ENCODE assay signal across 15 cellular contexts in genomic region chr15:70584441-70584837, GRCh38.
A peak's percentile ranks its signal among the peaks of the same experiment; 100 is the strongest.
DNase-seq lines count a peak whose midpoint lies in the region; ATAC-seq and TF ChIP-seq lines count a peak whose summit lies in the region.
"Had no signal": no experiment of that assay in that cellular context is flagged by ENCODE, and none has a peak within 500 bp of the region (broad histone marks: within the 10 kb centered on the region; RNA-seq: fewer than 3 reads in every experiment).

No MANE protein-coding gene starts in this region.

- H2AFZ ChIP-seq in PC-3 (ENCODE audit: low read length): no peak overlapping the region

- POLR2A ChIA-PET in PC-3 (lab: Charles Lee; ENCODE audit: unreplicated experiment): no interaction called here
- POLR2A ChIA-PET in activated CD4-positive, alpha-beta T cell treated with anti-CD3 and anti-CD28 coated beads for 36 hours (lab: Charles Lee): no interaction called here

- H3K9me2 ChIP-seq in PC-3 (replicated peaks; ENCODE audit: low read length): no peaks in the 10 kb centered on the region

- peak overlapping the region; percentile 51 for H3K4me2 ChIP-seq in PC-3 (ENCODE audit: low read length)

- H3K36me3 Mint-ChIP-seq in activated CD8-positive, alpha-beta memory T cell treated with anti-CD3 and anti-CD28 coated beads, Interleukin-2, amount 10 ng/mL, durations not matched to agents 7 days and 5 days: no peaks in the 10 kb centered on the region
- no peaks in the 10 kb centered on the region for H3K36me3 Mint-ChIP-seq in activated CD4-positive, alpha-beta T cell treated with anti-CD3 and anti-CD28 coated beads for 36 hours (ENCODE audit: low read depth)

- H3K9ac ChIP-seq in PC-3 (ENCODE audit: low read length): no peak overlapping the region
- H3K9ac ChIP-seq: parathyroid adenoma had no signal

- H3K27ac ChIP-seq in PC-3 (ENCODE audit: low read length) (no peak overlapping the region), suprapubic skin (no peak overlapping the region)
- H3K27ac ChIP-seq: C4-2B, cardiac muscle cell, HL-60, parathyroid adenoma had no signal

- H3K79me2 ChIP-seq in PC-3 (ENCODE audit: low read length): no peaks in the 10 kb centered on the region
- H3K79me2 ChIP-seq: parathyroid adenoma had no signal

- no peak for ATAC-seq in activated CD8-positive, alpha-beta memory T cell treated with anti-CD3 and anti-CD28 coated beads, Interleukin-2, amount 10 ng/mL, durations not matched to agents 7 days and 5 days
- no peak for ATAC-seq in PC-3
- no peak for ATAC-seq in activated CD4-positive, alpha-beta T cell treated with anti-CD3 and anti-CD28 coated beads for 36 hours

- no peak overlapping the region for H3K27ac Mint-ChIP-seq in activated CD8-positive, alpha-beta memory T cell treated with anti-CD3 and anti-CD28 coated beads, Interleukin-2, amount 10 ng/mL, durations not matched to agents 7 days and 5 days
- H3K27ac Mint-ChIP-seq in activated CD4-positive, alpha-beta T cell treated with anti-CD3 and anti-CD28 coated beads for 36 hours: no peak overlapping the region

- WGBS in suprapubic skin: 97% methylated on average over 4 of the region's 4 CpGs

- TF ChIP-seq POLR2A in suprapubic skin (IDR thresholded peaks at IDR 0.05): no peak

- H3K9me3 Mint-ChIP-seq in activated CD8-positive, alpha-beta memory T cell treated with anti-CD3 and anti-CD28 coated beads, Interleukin-2, amount 10 ng/mL, durations not matched to agents 7 days and 5 days (ENCODE audit: low read depth): no peaks in the 10 kb centered on the region
- H3K9me3 Mint-ChIP-seq in activated CD4-positive, alpha-beta T cell treated with anti-CD3 and anti-CD28 coated beads for 36 hours (ENCODE audit: low read depth): no peaks in the 10 kb centered on the region

- H3K4me1 ChIP-seq in PC-3 (ENCODE audit: insufficient read depth, low read length) (peaks cover 13% of the 10 kb centered on the region), suprapubic skin (peaks cover 11% of the 10 kb centered on the region)
- H3K4me1 ChIP-seq: parathyroid adenoma had no signal

- peaks cover 41% of the 10 kb centered on the region for H3K27me3 Mint-ChIP-seq in activated CD8-positive, alpha-beta memory T cell treated with anti-CD3 and anti-CD28 coated beads, Interleukin-2, amount 10 ng/mL, durations not matched to agents 7 days and 5 days
- peaks cover 13% of the 10 kb centered on the region for H3K27me3 Mint-ChIP-seq in activated CD4-positive, alpha-beta T cell treated with anti-CD3 and anti-CD28 coated beads for 36 hours

- H3K27me3 ChIP-seq in PC-3 (ENCODE audit: low read length): no peaks in the 10 kb centered on the region
- peaks cover 23% of the 10 kb centered on the region for H3K27me3 ChIP-seq in suprapubic skin

- H3K4me1 Mint-ChIP-seq in activated CD8-positive, alpha-beta memory T cell treated with anti-CD3 and anti-CD28 coated beads, Interleukin-2, amount 10 ng/mL, durations not matched to agents 7 days and 5 days: peaks cover 24% of the 10 kb centered on the region
- H3K4me1 Mint-ChIP-seq in activated CD4-positive, alpha-beta T cell treated with anti-CD3 and anti-CD28 coated beads for 36 hours: peaks cover 20% of the 10 kb centered on the region

- DNase-seq in activated CD8-positive, alpha-beta memory T cell treated with anti-CD3 and anti-CD28 coated beads, Interleukin-2, amount 50 U/mL, for 48 hours: peak; percentile 49
- no peak for DNase-seq in activated CD8-positive, alpha-beta memory T cell treated with anti-CD3 and anti-CD28 coated beads, Interleukin-2, amount 10 ng/mL, durations not matched to agents 7 days and 5 days
- no peak for DNase-seq in PC-3
- DNase-seq in suprapubic skin (ENCODE audit: low spot score in 2 of 2): peak; percentile 39 to 41
- no peak for DNase-seq in DMS 273 (lab: John Stamatoyannopoulos, UW; ENCODE audit: unreplicated experiment)
- no peak for DNase-seq in cerebellar cortex (ENCODE audit: low spot score)
- no peak for DNase-seq in activated CD4-positive, alpha-beta T cell treated with anti-CD3 and anti-CD28 coated beads for 36 hours
- DNase-seq: effector memory CD4-positive, alpha-beta T cell; left cardiac atrium had no signal

- TF ChIP-seq CTCF in PC-3 (conservative IDR thresholded peaks at IDR 0.05; ENCODE audit: low read depth, low read length) (no peak), suprapubic skin (IDR thresholded peaks at IDR 0.05) (no peak)

- no peaks in the 10 kb centered on the region for H3K9me3 ChIP-seq in PC-3 (ENCODE audit: low read length)
- H3K9me3 ChIP-seq in iPS-18c (ENCODE audit: control insufficient read depth, insufficient read depth, low read length): no peaks in the 10 kb centered on the region
- no peaks in the 10 kb centered on the region for H3K9me3 ChIP-seq in suprapubic skin
- H3K9me3 ChIP-seq: tibial nerve had no signal

- H3K4me3 Mint-ChIP-seq in activated CD8-positive, alpha-beta memory T cell treated with anti-CD3 and anti-CD28 coated beads, Interleukin-2, amount 10 ng/mL, durations not matched to agents 7 days and 5 days: no peak overlapping the region
- H3K4me3 Mint-ChIP-seq in activated CD4-positive, alpha-beta T cell treated with anti-CD3 and anti-CD28 coated beads for 36 hours: no peak overlapping the region

- H3K36me3 ChIP-seq in PC-3 (ENCODE audit: low read depth, low read length) (no peaks in the 10 kb centered on the region), suprapubic skin (no peaks in the 10 kb centered on the region)
- H3K36me3 ChIP-seq: cardiac muscle cell, tibial nerve had no signal

- no peak for TF ChIP-seq EP300 in suprapubic skin (IDR thresholded peaks at IDR 0.05)

- intact Hi-C loops in PC-3 (cut with micrococcal nuclease): no loop called here
- intact Hi-C loops in activated CD4-positive, alpha-beta T cell treated with anti-CD3 and anti-CD28 coated beads for 36 hours (cut with DNase I, micrococcal nuclease): no loop called here

- H4K20me1 ChIP-seq in PC-3 (ENCODE audit: low read length): no peaks in the 10 kb centered on the region

- CTCF ChIA-PET in activated CD8-positive, alpha-beta memory T cell treated with anti-CD3 and anti-CD28 coated beads, Interleukin-2, amount 10 ng/mL, durations not matched to agents 7 days and 5 days (lab: Charles Lee): interaction anchor here (1.5 kb wide), 1 partner anchor 12 kb away, joined by 4 read pairs; no protein-coding TSS in a partner anchor
- CTCF ChIA-PET in PC-3 (lab: Charles Lee): no interaction called here
- CTCF ChIA-PET in activated CD4-positive, alpha-beta T cell treated with anti-CD3 and anti-CD28 coated beads for 36 hours (lab: Charles Lee): interaction anchor here (0.7 to 3.0 kb wide), 3 partner anchors 14 to 321 kb away, joined by 3 to 19 read pairs (median 7); no protein-coding TSS in a partner anchor

- no peak overlapping the region for H3K4me3 ChIP-seq in PC-3 (ENCODE audit: low read length)
- H3K4me3 ChIP-seq in iPS-18c (ENCODE audit: insufficient read depth, low read depth, low read length): peak overlapping the region; percentile 31; the same call in 1 of the 2 replicates
- no peak overlapping the region for H3K4me3 ChIP-seq in suprapubic skin

- BruUV-seq in PC-3 (replicated peaks; lab: Mats Ljungman, UMichigan): no TSS peak

- H3F3A ChIP-seq in PC-3 (ENCODE audit: low read length, unreplicated experiment): no peaks in the 10 kb centered on the region

Comparison
In these comparisons a context has a peak if more than half of its experiments do, and no peak if none do; other contexts are left out.
1. DNase-seq: peak in activated CD8-positive, alpha-beta memory T cell treated with anti-CD3 and anti-CD28 coated beads, Interleukin-2, amount 50 U/mL, for 48 hours (single experiment) and suprapubic skin (2 of 2); none in activated CD8-positive, alpha-beta memory T cell treated with anti-CD3 and anti-CD28 coated beads, Interleukin-2, amount 10 ng/mL, durations not matched to agents 7 days and 5 days (single experiment), PC-3 (single experiment), DMS 273 (single experiment), cerebellar cortex (single experiment) and activated CD4-positive, alpha-beta T cell treated with anti-CD3 and anti-CD28 coated beads for 36 hours (single experiment).